ENCODE assay signal across 22 cellular contexts in the genomic region with DNA sequence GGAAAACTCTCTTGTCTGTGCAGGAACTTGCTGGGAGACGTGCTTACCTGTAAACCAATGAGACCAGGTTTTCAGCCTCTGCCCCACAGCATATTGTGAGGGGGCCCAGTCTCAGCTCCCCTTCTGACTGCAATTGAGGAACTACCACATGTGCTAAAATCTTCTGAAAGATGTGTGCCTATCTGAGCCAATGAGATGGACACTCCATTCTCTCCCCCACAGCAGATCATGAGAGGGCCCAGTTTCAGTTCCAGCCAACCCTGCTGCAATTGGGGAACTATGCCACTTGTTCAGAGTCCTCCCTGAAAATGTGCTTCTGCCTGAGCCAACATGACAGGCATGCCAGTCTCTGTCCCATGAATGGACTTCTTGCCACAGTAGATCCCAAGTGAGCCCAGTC. TPM values are rescaled to one million over a fixed set of nuclear protein-coding genes. Genes with fewer than 3 reads are reported as not detected.
A peak's percentile ranks its signal among the peaks of the same experiment; 100 is the strongest.
DNase-seq lines count a peak whose midpoint lies in the region; TF ChIP-seq lines count a peak whose summit lies in the region.
"Had no signal": no experiment of that assay in that cellular context is flagged by ENCODE, and none has a peak within 500 bp of the region (broad histone marks: within the 10 kb centered on the region; RNA-seq: fewer than 3 reads in every experiment).

No MANE protein-coding gene starts in this region.

- in situ Hi-C loops in G401 (cut with HindIII; ENCODE audit: low sequenced_read_pairs): no loop called here
- in situ Hi-C loops in HAP-1 (cut with MboI; ENCODE audit: low sequenced_read_pairs): no loop called here

- no peaks in the 10 kb centered on the region for H3K36me3 ChIP-seq in neutrophil
- H3K36me3 ChIP-seq in HAP-1 (replicated peaks): no peaks in the 10 kb centered on the region
- H3K36me3 ChIP-seq: right atrium auricular region, tibial nerve had no signal

- H3K27ac Mint-ChIP-seq in dendritic cell treated with granulocyte-macrophage colony-stimulating factor and Interleukin-4, amounts not matched to agents 40 ng/mL and 50 ng/mL, for 4 days: peak overlapping the region; percentile 81
- H3K27ac Mint-ChIP-seq: activated naive CD8-positive, alpha-beta T cell treated with anti-CD3 and anti-CD28 coated beads for 36 hours; activated T-helper 1 cell treated with anti-CD3 and anti-CD28 coated beads, Interleukin-12 subunit alpha, Interleukin-12 subunit beta, Interleukin-2, Interleukin-4 antibody, amounts not matched to agents 30 ng/mL and 10 ng/mL and 1 ng/mL, durations not matched to agents 14 hours and 24 hours and 36 hours; HFFc6; T-helper 1 cell treated with Interleukin-12 subunit alpha and Interleukin-12 subunit beta and Interleukin-4 antibody, amounts not matched to agents 30 μg/mL and 1 μg/mL, for 36 hours had no signal

- peaks cover 32% of the 10 kb centered on the region for H3K4me1 Mint-ChIP-seq in dendritic cell treated with granulocyte-macrophage colony-stimulating factor and Interleukin-4, amounts not matched to agents 40 ng/mL and 50 ng/mL, for 4 days (ENCODE audit: low read depth)
- H3K4me1 Mint-ChIP-seq: activated naive CD8-positive, alpha-beta T cell treated with anti-CD3 and anti-CD28 coated beads for 36 hours had no signal

- no peak overlapping the region for H3K4me3 Mint-ChIP-seq in dendritic cell treated with granulocyte-macrophage colony-stimulating factor and Interleukin-4, amounts not matched to agents 40 ng/mL and 50 ng/mL, for 4 days
- H3K4me3 Mint-ChIP-seq: activated naive CD8-positive, alpha-beta T cell treated with anti-CD3 and anti-CD28 coated beads for 36 hours; activated T-helper 1 cell treated with anti-CD3 and anti-CD28 coated beads, Interleukin-12 subunit alpha, Interleukin-12 subunit beta, Interleukin-2, Interleukin-4 antibody, amounts not matched to agents 30 ng/mL and 10 ng/mL and 1 ng/mL, durations not matched to agents 14 hours and 24 hours and 36 hours; HFFc6; T-helper 1 cell treated with Interleukin-12 subunit alpha and Interleukin-12 subunit beta and Interleukin-4 antibody, amounts not matched to agents 30 μg/mL and 1 μg/mL, for 36 hours had no signal

- intact Hi-C loops in dendritic cell treated with granulocyte-macrophage colony-stimulating factor and Interleukin-4, amounts not matched to agents 40 ng/mL and 50 ng/mL, for 4 days (cut with micrococcal nuclease): no loop called here

- TF ChIP-seq CTCF in neutrophil (IDR thresholded peaks at IDR 0.05): no peak

- peak overlapping the region; percentile 92 for H3K27ac ChIP-seq in neutrophil
- H3K27ac ChIP-seq: right atrium auricular region, tibial nerve had no signal

- peaks cover 25% of the 10 kb centered on the region for H3K36me3 Mint-ChIP-seq in dendritic cell treated with granulocyte-macrophage colony-stimulating factor and Interleukin-4, amounts not matched to agents 40 ng/mL and 50 ng/mL, for 4 days (ENCODE audit: low read depth)
- H3K36me3 Mint-ChIP-seq: activated naive CD8-positive, alpha-beta T cell treated with anti-CD3 and anti-CD28 coated beads for 36 hours had no signal

- DNase-seq in G401 (ENCODE audit: low spot score): peak; percentile 1
- peak; percentile 93 for DNase-seq in NOMO-1 treated with DMSO at 0.1 percent for 48 hours (lab: John Stamatoyannopoulos, UW; ENCODE audit: unreplicated experiment)
- no peak for DNase-seq in HAP-1 (ENCODE audit: low spot score in 2 of 2)
- no peak for DNase-seq in NCI-H2171 treated with DMSO at 0.1 percent for 48 hours (lab: John Stamatoyannopoulos, UW)
- no peak for DNase-seq in foreskin melanocyte
- DNase-seq in HK-2 (ENCODE audit: unreplicated experiment): no peak
- DNase-seq: activated naive CD8-positive, alpha-beta T cell treated with anti-CD3 and anti-CD28 coated beads for 36 hours; Caco-2; left cardiac atrium; NCI-H187; occipital lobe; stimulated activated naive CD4-positive, alpha-beta T cell had no signal

- H3K27me3 ChIP-seq in neutrophil (peaks cover 20% of the 10 kb centered on the region), HAP-1 (ENCODE audit: low read depth) (no peaks in the 10 kb centered on the region)
- H3K27me3 ChIP-seq: right atrium auricular region, tibial nerve had no signal

- peaks cover 47% of the 10 kb centered on the region for H3K9me3 Mint-ChIP-seq in dendritic cell treated with granulocyte-macrophage colony-stimulating factor and Interleukin-4, amounts not matched to agents 40 ng/mL and 50 ng/mL, for 4 days
- H3K9me3 Mint-ChIP-seq: HFFc6 had no signal

- peaks cover 23% of the 10 kb centered on the region for H3K27me3 Mint-ChIP-seq in dendritic cell treated with granulocyte-macrophage colony-stimulating factor and Interleukin-4, amounts not matched to agents 40 ng/mL and 50 ng/mL, for 4 days

- H3K4me3 ChIP-seq in neutrophil (ENCODE audit: low read depth in 1 of 2, low read length in 1 of 2) (no peak overlapping the region), HAP-1 (no peak overlapping the region)
- H3K4me3 ChIP-seq: right atrium auricular region, tibial nerve had no signal

- H3K9me3 ChIP-seq in neutrophil (no peaks in the 10 kb centered on the region), HAP-1 (no peaks in the 10 kb centered on the region)
- H3K9me3 ChIP-seq: Caco-2 had no signal

- H3K4me1 ChIP-seq in neutrophil (ENCODE audit: control insufficient read depth in 1 of 2, insufficient read depth in 1 of 2, low read depth in 1 of 2, low read length in 1 of 2): peaks cover 29 to 47% of the 10 kb centered on the region in 2 experiments
- no peaks in the 10 kb centered on the region for H3K4me1 ChIP-seq in HAP-1
- H3K4me1 ChIP-seq: Caco-2, right atrium auricular region had no signal

RNA-seq across cellular contexts. Expression of gene PI3, which starts 20.9 kb away (rescaled TPM):
- not detected in 2 replicates for total RNA-seq in G401 (2014; rRNA removed; shearing (Covaris generic))
- total RNA-seq: activated CD8-positive, alpha-beta memory T cell treated with anti-CD3 and anti-CD28 coated beads for 36 hours; activated naive CD8-positive, alpha-beta T cell treated with anti-CD3 and anti-CD28 coated beads for 36 hours; activated T-helper 1 cell treated with anti-CD3 and anti-CD28 coated beads, Interleukin-12 subunit alpha, Interleukin-12 subunit beta, Interleukin-2, Interleukin-4 antibody, amounts not matched to agents 30 ng/mL and 10 ng/mL and 1 ng/mL, durations not matched to agents 14 hours and 24 hours and 36 hours; fibroblast of villous mesenchyme; HFFc6; HT1080; occipital lobe; right atrium auricular region; tibial nerve had no signal

RNA-seq across cellular contexts. Expression of gene WFDC12, which starts 29.5 kb away (rescaled TPM):
- total RNA-seq in G401 (2014; rRNA removed; shearing (Covaris generic)): not detected in 2 replicates
- total RNA-seq: activated CD8-positive, alpha-beta memory T cell treated with anti-CD3 and anti-CD28 coated beads for 36 hours; activated naive CD8-positive, alpha-beta T cell treated with anti-CD3 and anti-CD28 coated beads for 36 hours; activated T-helper 1 cell treated with anti-CD3 and anti-CD28 coated beads, Interleukin-12 subunit alpha, Interleukin-12 subunit beta, Interleukin-2, Interleukin-4 antibody, amounts not matched to agents 30 ng/mL and 10 ng/mL and 1 ng/mL, durations not matched to agents 14 hours and 24 hours and 36 hours; Caco-2; fibroblast of villous mesenchyme; HFFc6; HT1080; left cardiac atrium; occipital lobe; right atrium auricular region; tibial nerve had no signal

RNA-seq across cellular contexts. Expression of gene WFDC5, which starts 38.8 kb away (rescaled TPM):
- not detected in 2 replicates for total RNA-seq in G401 (2014; rRNA removed; shearing (Covaris generic))
- total RNA-seq: activated CD8-positive, alpha-beta memory T cell treated with anti-CD3 and anti-CD28 coated beads for 36 hours; activated T-helper 1 cell treated with anti-CD3 and anti-CD28 coated beads, Interleukin-12 subunit alpha, Interleukin-12 subunit beta, Interleukin-2, Interleukin-4 antibody, amounts not matched to agents 30 ng/mL and 10 ng/mL and 1 ng/mL, durations not matched to agents 14 hours and 24 hours and 36 hours; Caco-2; fibroblast of villous mesenchyme; HFFc6; HT1080; left cardiac atrium; occipital lobe; right atrium auricular region; tibial nerve had no signal

RNA-seq across cellular contexts. Expression of gene KCNS1, which starts 52.8 kb away (rescaled TPM):
- not detected in 2 replicates for total RNA-seq in G401 (2014; rRNA removed; shearing (Covaris generic))
- total RNA-seq: HT1080 had no signal

RNA-seq across cellular contexts. Expression of gene SEMG1, which starts 53.1 kb away (rescaled TPM):
- not detected in 2 replicates for total RNA-seq in G401 (2014; rRNA removed; shearing (Covaris generic))
- total RNA-seq: activated CD8-positive, alpha-beta memory T cell treated with anti-CD3 and anti-CD28 coated beads for 36 hours; activated naive CD8-positive, alpha-beta T cell treated with anti-CD3 and anti-CD28 coated beads for 36 hours; activated T-helper 1 cell treated with anti-CD3 and anti-CD28 coated beads, Interleukin-12 subunit alpha, Interleukin-12 subunit beta, Interleukin-2, Interleukin-4 antibody, amounts not matched to agents 30 ng/mL and 10 ng/mL and 1 ng/mL, durations not matched to agents 14 hours and 24 hours and 36 hours; Caco-2; fibroblast of villous mesenchyme; HFFc6; HT1080; left cardiac atrium; occipital lobe; right atrium auricular region; tibial nerve had no signal

Comparison
In these comparisons a context has a peak if more than half of its experiments do, and no peak if none do; other contexts are left out.
1. DNase-seq: peak in G401 (single experiment) and NOMO-1 treated with DMSO at 0.1 percent for 48 hours (single experiment); none in HAP-1 (0 of 2), NCI-H2171 treated with DMSO at 0.1 percent for 48 hours (single experiment), foreskin melanocyte (single experiment) and HK-2 (single experiment).